Comparison of ENCODE assay signal across 1 cellular context in the genomic region with DNA sequence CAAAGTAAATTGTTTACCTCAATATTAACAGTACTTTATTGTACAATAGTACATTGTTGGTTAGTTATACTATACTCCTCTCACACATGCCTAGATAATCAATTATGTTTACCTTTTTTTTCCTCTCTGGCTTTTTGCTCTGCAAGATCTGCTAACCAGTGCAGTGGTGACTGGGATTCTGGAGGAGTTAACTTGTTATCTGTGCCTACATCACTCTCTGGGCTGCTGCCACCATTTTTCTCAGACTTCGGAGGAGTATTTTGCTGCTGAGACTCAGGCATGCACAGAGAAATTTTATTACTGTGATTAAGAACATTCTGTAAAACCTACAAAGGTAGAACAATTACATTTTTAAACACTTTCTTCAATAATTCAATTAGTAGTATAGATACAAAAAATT.
TF ChIP-seq lines count a peak whose summit lies in the region.

No MANE protein-coding gene starts in this region.

TF ChIP-seq in K562, 482 proteins besides CTCF, POLR2A, EP300 and RAD21:
- TF ChIP-seq HMBOX1 (IDR thresholded peaks at IDR 0.05) (peak; percentile 94), ASH1L (IDR thresholded peaks at IDR 0.05; ENCODE audit: borderline replicate concordance, low read depth, partially characterized antibody) (no peak)
